ENCODE assay signal across 18 cellular contexts in the genomic region with DNA sequence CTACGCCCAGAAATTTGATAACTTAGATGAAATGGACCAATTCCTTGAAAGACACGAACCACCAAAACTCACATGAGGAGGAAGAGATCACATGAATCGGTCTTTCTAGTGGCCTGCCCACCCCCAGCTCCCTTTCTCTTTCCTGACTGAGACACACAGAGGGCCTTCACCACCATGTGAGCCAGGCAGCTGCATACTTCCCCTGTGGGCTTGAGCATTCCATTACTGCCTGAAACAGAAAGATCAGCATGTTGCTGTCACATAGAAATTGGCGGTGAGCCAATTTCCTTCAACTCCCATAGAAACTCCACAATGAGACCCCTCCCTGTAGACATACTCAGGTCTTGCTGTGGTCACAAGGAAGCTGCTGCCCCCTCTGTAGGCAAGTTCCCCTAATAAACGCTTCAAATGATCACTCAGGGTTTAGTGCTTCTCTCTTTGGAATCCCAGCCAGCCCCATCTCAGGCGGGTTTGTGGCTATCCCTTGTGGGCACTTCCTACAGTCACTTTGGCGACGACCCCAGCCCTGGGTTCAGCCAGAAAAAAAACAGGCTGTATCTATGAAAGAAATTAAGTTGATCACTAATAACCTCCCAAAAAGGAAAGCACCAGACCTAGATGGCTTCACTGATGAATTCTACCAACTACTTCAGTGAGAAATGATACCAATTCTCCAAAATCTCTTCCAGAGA.
A peak's percentile ranks its signal among the peaks of the same experiment; 100 is the strongest.
DNase-seq lines count a peak whose midpoint lies in the region; ATAC-seq and TF ChIP-seq lines count a peak whose summit lies in the region.
"Had no signal": no experiment of that assay in that cellular context is flagged by ENCODE, and none has a peak within 500 bp of the region (broad histone marks: within the 10 kb centered on the region; RNA-seq: fewer than 3 reads in every experiment).

No MANE protein-coding gene starts in this region.

- TF ChIP-seq CTCF in natural killer cell (IDR thresholded peaks at IDR 0.05), result no peak
- no peak for TF ChIP-seq CTCF in MCF 10A (IDR thresholded peaks at IDR 0.05; ENCODE audit: unreplicated experiment)

- H3K36me3 Mint-ChIP-seq in immature natural killer cell (peaks cover 37 to 44% (median 39%) of the 10 kb centered on the region in 3 donors), natural killer cell (peaks cover 48% of the 10 kb centered on the region), MCF 10A (ENCODE audit: insufficient read depth, unreplicated experiment) (no peaks in the 10 kb centered on the region)

- CTCF ChIA-PET in MCF 10A (lab: Yijun Ruan, JAX), result no interaction called here

- H3K4me1 Mint-ChIP-seq in immature natural killer cell, result peaks cover 22 to 37% of the 10 kb centered on the region in 2 donors
- peaks cover 25 to 32% of the 10 kb centered on the region in 2 donors for H3K4me1 Mint-ChIP-seq in natural killer cell
- H3K4me1 Mint-ChIP-seq in MCF 10A (ENCODE audit: insufficient read depth, unreplicated experiment), result no peaks in the 10 kb centered on the region

- peaks cover 0 to 4% (median 4%) of the 10 kb centered on the region in 3 donors for H3K27me3 Mint-ChIP-seq in immature natural killer cell (ENCODE audit: low read depth in 3 of 3)
- H3K27me3 Mint-ChIP-seq in natural killer cell (ENCODE audit: low read depth in 2 of 2), result peaks cover 0 to 18% of the 10 kb centered on the region in 2 donors
- no peaks in the 10 kb centered on the region for H3K27me3 Mint-ChIP-seq in MCF 10A (ENCODE audit: insufficient read depth, unreplicated experiment)
- H3K27me3 Mint-ChIP-seq: activated CD8-positive, alpha-beta memory T cell treated with anti-CD3 and anti-CD28 coated beads, Interleukin-2, amount 10 ng/mL, durations not matched to agents 7 days and 5 days; activated naive CD8-positive, alpha-beta T cell treated with anti-CD3 and anti-CD28 coated beads for 36 hours had no signal

- ATAC-seq in left lobe of liver (peak; percentile 33), natural killer cell (no peak)
- no peak for ATAC-seq in stimulated activated naive CD8-positive, alpha-beta T cell treated with anti-CD3 and anti-CD28 coated beads, Interleukin-15, Interleukin-2, amounts not matched to agents 100 U/mL and 50 U/mL, for 24 hours
- ATAC-seq: activated CD8-positive, alpha-beta memory T cell treated with anti-CD3 and anti-CD28 coated beads, Interleukin-2, amount 10 ng/mL, durations not matched to agents 7 days and 5 days; gastrocnemius medialis; Panc1 had no signal

- peak; percentile 3 for DNase-seq in activated naive CD4-positive, alpha-beta T cell treated with anti-CD3 and anti-CD28 coated beads, Interleukin-2, amount 50 U/mL, for 16 hours
- DNase-seq in activated naive CD4-positive, alpha-beta T cell treated with Interleukin-2 at 50 U/mL for 16 hours, result no peak
- peak; percentile 19 for DNase-seq in UCSD-AML1 (lab: John Stamatoyannopoulos, UW; ENCODE audit: unreplicated experiment)
- no peak for DNase-seq in left lobe of liver (ENCODE audit: low spot score)
- no peak for DNase-seq in immature natural killer cell
- no peak for DNase-seq in stimulated activated naive CD8-positive, alpha-beta T cell treated with anti-CD3 and anti-CD28 coated beads, Interleukin-15, Interleukin-2, amounts not matched to agents 100 U/mL and 50 U/mL, for 24 hours
- DNase-seq in natural killer cell, result no peak
- DNase-seq in MCF 10A (ENCODE audit: unreplicated experiment), result no peak
- DNase-seq: activated CD8-positive, alpha-beta memory T cell treated with anti-CD3 and anti-CD28 coated beads, Interleukin-2, amount 10 ng/mL, durations not matched to agents 7 days and 5 days; activated naive CD8-positive, alpha-beta T cell treated with anti-CD3 and anti-CD28 coated beads for 36 hours; cortex of kidney; DMS153; kidney glomerular epithelial cell; NCI-H2029; stimulated activated CD4-positive, alpha-beta T cell treated with anti-CD3 and anti-CD28 coated beads, Interleukin-12 subunit alpha, Interleukin-12 subunit beta, amount 100 ng/mL, for 4 hours had no signal

- peaks cover 10 to 47% (median 28%) of the 10 kb centered on the region in 6 donors for H3K9me3 Mint-ChIP-seq in immature natural killer cell
- H3K9me3 Mint-ChIP-seq in natural killer cell, result peaks cover 7 to 17% of the 10 kb centered on the region in 2 donors
- peaks cover 29% of the 10 kb centered on the region for H3K9me3 Mint-ChIP-seq in MCF 10A (ENCODE audit: unreplicated experiment)

- POLR2A ChIA-PET in MCF 10A (lab: Yijun Ruan, JAX), result no interaction called here

- H3K4me3 Mint-ChIP-seq in immature natural killer cell (no peak overlapping the region), natural killer cell (no peak overlapping the region), MCF 10A (ENCODE audit: unreplicated experiment) (no peak overlapping the region)
- H3K4me3 Mint-ChIP-seq: activated CD8-positive, alpha-beta memory T cell treated with anti-CD3 and anti-CD28 coated beads, Interleukin-2, amount 10 ng/mL, durations not matched to agents 7 days and 5 days; activated naive CD8-positive, alpha-beta T cell treated with anti-CD3 and anti-CD28 coated beads for 36 hours; neural crest cell had no signal

- no TSS peak for BruUV-seq in MCF 10A (replicated peaks; lab: Mats Ljungman, UMichigan)

- peak overlapping the region in 2 of 6 donors; percentile 20 to 77 for H3K27ac Mint-ChIP-seq in immature natural killer cell
- no peak overlapping the region for H3K27ac Mint-ChIP-seq in natural killer cell
- no peak overlapping the region for H3K27ac Mint-ChIP-seq in MCF 10A (ENCODE audit: low read depth, unreplicated experiment)
- H3K27ac Mint-ChIP-seq: activated CD8-positive, alpha-beta memory T cell treated with anti-CD3 and anti-CD28 coated beads, Interleukin-2, amount 10 ng/mL, durations not matched to agents 7 days and 5 days; activated naive CD8-positive, alpha-beta T cell treated with anti-CD3 and anti-CD28 coated beads for 36 hours had no signal

- intact Hi-C loops in natural killer cell (cut with micrococcal nuclease) (no loop called here), MCF 10A (cut with micrococcal nuclease) (no loop called here)

Comparison
In these comparisons a context has a peak if more than half of its experiments do, and no peak if none do; other contexts are left out.
1. DNase-seq: peak in activated naive CD4-positive, alpha-beta T cell treated with anti-CD3 and anti-CD28 coated beads, Interleukin-2, amount 50 U/mL, for 16 hours (single experiment) and UCSD-AML1 (single experiment); none in activated naive CD4-positive, alpha-beta T cell treated with Interleukin-2 at 50 U/mL for 16 hours (single experiment), left lobe of liver (single experiment), immature natural killer cell (0 of 3), stimulated activated naive CD8-positive, alpha-beta T cell treated with anti-CD3 and anti-CD28 coated beads, Interleukin-15, Interleukin-2, amounts not matched to agents 100 U/mL and 50 U/mL, for 24 hours (single experiment), natural killer cell (single experiment) and MCF 10A (single experiment).